In genomic region chr7:7912937-7913336, GRCh38 we compare ENCODE assay signal across 19 cellular contexts. TPM values are rescaled to one million over a fixed set of nuclear protein-coding genes. Genes with fewer than 3 reads are reported as not detected.
DNase-seq lines count a peak whose midpoint lies in the region; ATAC-seq and TF ChIP-seq lines count a peak whose summit lies in the region.
"Had no signal": no experiment of that assay in that cellular context is flagged by ENCODE, and none has a peak within 500 bp of the region (broad histone marks: within the 10 kb centered on the region; RNA-seq: fewer than 3 reads in every experiment).

No MANE protein-coding gene starts in this region.

- H3K4me3 ChIP-seq in breast epithelium (no peak overlapping the region), right lobe of liver (no peak overlapping the region), gastrocnemius medialis (no peak overlapping the region), right cardiac atrium (ENCODE audit: low read length) (no peak overlapping the region)
- H3K4me3 ChIP-seq: A549, GM23338 had no signal

- no peaks in the 10 kb centered on the region for H3K9me3 ChIP-seq in breast epithelium
- H3K9me3 ChIP-seq in right lobe of liver: no peaks in the 10 kb centered on the region
- H3K9me3 ChIP-seq in gastrocnemius medialis: no peaks in the 10 kb centered on the region
- no peaks in the 10 kb centered on the region for H3K9me3 ChIP-seq in right cardiac atrium (ENCODE audit: control insufficient read depth, low read length)
- H3K9me3 ChIP-seq: A549 had no signal

- DNase-seq in MCF 10A (ENCODE audit: unreplicated experiment): no peak
- DNase-seq in breast epithelium (ENCODE audit: low spot score in 2 of 2): no peak
- DNase-seq in right lobe of liver: no peak
- no peak for DNase-seq in gastrocnemius medialis
- no peak for DNase-seq in activated naive CD4-positive, alpha-beta T cell treated with anti-CD3 and anti-CD28 coated beads, Interleukin-2, amount 50 U/mL, for 72 hours (ENCODE audit: low spot score in 2 of 2)
- DNase-seq in kidney tubule cell (ENCODE audit: low spot score): no peak
- DNase-seq in right cardiac atrium: no peak
- DNase-seq: AML-193; Caco-2; CD4-positive, alpha-beta T cell; GDM1; H7 had no signal

- in situ Hi-C loops in gastrocnemius medialis (cut with MboI; ENCODE audit: low sequenced_read_pairs in 4 of 4): no loop called here

- H3K27ac ChIP-seq in breast epithelium (no peak overlapping the region), right lobe of liver (peak overlapping the region in 2 of 3 donors; percentile 51 to 61), gastrocnemius medialis (peak overlapping the region; percentile 37 to 56 (median 54)), right cardiac atrium (ENCODE audit: low read length) (no peak overlapping the region)
- H3K27ac ChIP-seq: 22Rv1, A549, C4-2B, HL-60 had no signal

- H3K27me3 ChIP-seq in breast epithelium: no peaks in the 10 kb centered on the region
- no peaks in the 10 kb centered on the region for H3K27me3 ChIP-seq in right lobe of liver
- no peaks in the 10 kb centered on the region for H3K27me3 ChIP-seq in gastrocnemius medialis
- no peaks in the 10 kb centered on the region for H3K27me3 ChIP-seq in right cardiac atrium (ENCODE audit: control insufficient read depth, insufficient read depth)

- H3K36me3 ChIP-seq in breast epithelium: no peaks in the 10 kb centered on the region
- H3K36me3 ChIP-seq in right lobe of liver: no peaks in the 10 kb centered on the region
- H3K36me3 ChIP-seq in gastrocnemius medialis: no peaks in the 10 kb centered on the region

- no peaks in the 10 kb centered on the region for H3K9me3 Mint-ChIP-seq in MCF 10A (ENCODE audit: unreplicated experiment)
- H3K9me3 Mint-ChIP-seq in activated naive CD4-positive, alpha-beta T cell treated with anti-CD3 and anti-CD28 coated beads, Interleukin-2, amount 50 U/mL, for 72 hours: peaks cover 0 to under 1% of the 10 kb centered on the region in 2 donors
- H3K9me3 Mint-ChIP-seq: CD4-positive, alpha-beta T cell; HFFc6 had no signal

- no peaks in the 10 kb centered on the region for H3K4me1 ChIP-seq in breast epithelium
- peaks cover 0 to 10% (median 2%) of the 10 kb centered on the region in 4 donors for H3K4me1 ChIP-seq in right lobe of liver
- peaks cover 5 to 20% of the 10 kb centered on the region in 2 donors for H3K4me1 ChIP-seq in gastrocnemius medialis
- H3K4me1 ChIP-seq in right cardiac atrium (ENCODE audit: control insufficient read depth, insufficient read depth, low read length): no peaks in the 10 kb centered on the region

- ATAC-seq in right lobe of liver (no peak), gastrocnemius medialis (no peak), right cardiac atrium (no peak)
- ATAC-seq in activated naive CD4-positive, alpha-beta T cell treated with anti-CD3 and anti-CD28 coated beads, Interleukin-2, amount 50 U/mL, for 72 hours: no peak
- ATAC-seq: A549, HCT116 had no signal

- POLR2A ChIA-PET in MCF 10A (lab: Yijun Ruan, JAX): interaction anchor here (0.6 to 3.8 kb wide), 2 partner anchors 55 to 106 kb away, joined by 4 to 15 read pairs; partner anchors contain the start of gene GLCCI1

- no peaks in the 10 kb centered on the region for H3K27me3 Mint-ChIP-seq in MCF 10A (ENCODE audit: insufficient read depth, unreplicated experiment)
- H3K27me3 Mint-ChIP-seq: CD4-positive, alpha-beta T cell had no signal

- peak overlapping the region; percentile 6 for H3K27ac Mint-ChIP-seq in MCF 10A (ENCODE audit: low read depth, unreplicated experiment)
- no peak overlapping the region for H3K27ac Mint-ChIP-seq in activated naive CD4-positive, alpha-beta T cell treated with anti-CD3 and anti-CD28 coated beads, Interleukin-2, amount 50 U/mL, for 72 hours
- H3K27ac Mint-ChIP-seq: CD4-positive, alpha-beta T cell had no signal

- TF ChIP-seq POLR2A in breast epithelium (IDR thresholded peaks at IDR 0.05): no peak
- no peak for TF ChIP-seq POLR2A in right lobe of liver (IDR thresholded peaks at IDR 0.05)
- TF ChIP-seq POLR2A in gastrocnemius medialis (IDR thresholded peaks at IDR 0.05): no peak

- no peaks in the 10 kb centered on the region for H3K36me3 Mint-ChIP-seq in MCF 10A (ENCODE audit: insufficient read depth, unreplicated experiment)
- peaks cover 0 to under 1% of the 10 kb centered on the region in 2 donors for H3K36me3 Mint-ChIP-seq in activated naive CD4-positive, alpha-beta T cell treated with anti-CD3 and anti-CD28 coated beads, Interleukin-2, amount 50 U/mL, for 72 hours

- TF ChIP-seq CTCF in MCF 10A (IDR thresholded peaks at IDR 0.05; ENCODE audit: unreplicated experiment) (no peak), breast epithelium (IDR thresholded peaks at IDR 0.05) (no peak), right lobe of liver (IDR thresholded peaks at IDR 0.05) (no peak), gastrocnemius medialis (IDR thresholded peaks at IDR 0.05 in 4 of 5, conservative IDR thresholded peaks at IDR 0.05 in 1 of 5) (no peak)

- no peak overlapping the region for H3K4me3 Mint-ChIP-seq in MCF 10A (ENCODE audit: unreplicated experiment)
- H3K4me3 Mint-ChIP-seq: CD4-positive, alpha-beta T cell; GM23338 had no signal

- 84% methylated on average over 3 of the region's 3 CpGs for WGBS in right lobe of liver (ENCODE audit: insufficient coverage, low coverage, low lambda C conversion rate, missing lambda C conversion rate)
- WGBS in right cardiac atrium: 84% methylated on average over 3 of the region's 3 CpGs

- intact Hi-C loops in MCF 10A (cut with micrococcal nuclease) (no loop called here), breast epithelium (cut with DNase I; ENCODE audit: low total_unique reads) (no loop called here), right lobe of liver (cut with DNase I) (no loop called here), gastrocnemius medialis (cut with DNase I; ENCODE audit: low total_unique reads) (loop anchor here (5.0 kb wide), 1 partner anchor 51 kb away; no protein-coding TSS in a partner anchor), right cardiac atrium (cut with DNase I) (no loop called here)

- CTCF ChIA-PET in MCF 10A (lab: Yijun Ruan, JAX): interaction anchor here (0.6 kb wide), 1 partner anchor 178 kb away, joined by 4 read pairs; no protein-coding TSS in a partner anchor

- no TSS peak for BruUV-seq in MCF 10A (replicated peaks; lab: Mats Ljungman, UMichigan)

- H3K4me1 Mint-ChIP-seq in MCF 10A (ENCODE audit: insufficient read depth, unreplicated experiment): peaks cover 14% of the 10 kb centered on the region

RNA-seq across cellular contexts. Expression of gene GLCCI1, which starts 55.7 kb away (rescaled TPM):
- total RNA-seq in MCF 10A (2022) (5.3 and 7.4 TPM in 2 replicates), breast epithelium (10 to 100 TPM; 11.7 to 29.1 (median 18.4) TPM), right lobe of liver (10 to 100 TPM in 1 of 6 experiments, 1 to 10 TPM in 5; 2.4 to 11.1 (median 5.0) TPM), gastrocnemius medialis (1 to 10 TPM; 1.2 to 6.1 (median 2.6) TPM), right cardiac atrium (1 to 10 TPM; 4.7 to 8.3 (median 6.8) TPM)
- total RNA-seq in activated naive CD4-positive, alpha-beta T cell treated with anti-CD3 and anti-CD28 coated beads, Interleukin-2, amount 50 U/mL, for 72 hours: 10 to 100 TPM; 16.7 to 20.9 TPM
- polyA plus RNA-seq in right cardiac atrium: 2.0 TPM

Comparison
In these comparisons a context has a peak if more than half of its experiments do, and no peak if none do; other contexts are left out.
1. H3K27ac ChIP-seq: peak in right lobe of liver (2 of 3) and gastrocnemius medialis (4 of 4); none in breast epithelium (0 of 2) and right cardiac atrium (single experiment).